ENCODE assay signal across 1 cellular context in the genomic region with DNA sequence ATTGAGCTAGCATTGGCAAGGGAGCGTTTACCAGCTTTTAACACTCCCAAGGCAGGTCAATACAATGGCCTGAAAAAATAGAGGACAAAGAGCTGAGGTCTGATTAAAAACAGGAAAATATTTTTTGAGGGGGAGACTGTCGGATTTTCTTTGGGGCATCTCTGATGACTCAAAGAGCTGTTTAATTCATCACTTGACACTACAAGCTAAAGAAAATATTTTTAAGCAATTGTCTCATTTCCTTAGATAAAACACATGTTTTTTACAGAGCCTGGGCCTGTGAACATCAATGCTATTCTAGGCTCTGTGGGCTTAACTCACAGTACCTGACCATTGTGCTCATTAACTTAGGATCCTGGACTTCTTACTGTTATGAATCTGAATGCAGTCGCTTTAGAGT.
TF ChIP-seq lines count a peak whose summit lies in the region.

No MANE protein-coding gene starts in this region.

TF ChIP-seq in HepG2, 621 proteins besides CTCF, POLR2A, EP300 and RAD21 (continued from another document):
- TF ChIP-seq GPN1 (CRISPR knock-in tag; IDR thresholded peaks at IDR 0.05; ENCODE audit: borderline replicate concordance) = no peak
- no peak for TF ChIP-seq SP5 (CRISPR knock-in tag; IDR thresholded peaks at IDR 0.05; ENCODE audit: borderline replicate concordance, low read depth)
TF ChIP-seq in HepG2: peak in this region for 0.
